ENCODE assay signal across 12 cellular contexts in genomic region chr10:79323602-79324001, GRCh38. TPM values are rescaled to one million over a fixed set of nuclear protein-coding genes. Genes with fewer than 3 reads are reported as not detected.
DNase-seq lines count a peak whose midpoint lies in the region; ATAC-seq and TF ChIP-seq lines count a peak whose summit lies in the region.
"Had no signal": no experiment of that assay in that cellular context is flagged by ENCODE, and none has a peak within 500 bp of the region (broad histone marks: within the 10 kb centered on the region; RNA-seq: fewer than 3 reads in every experiment).

No MANE protein-coding gene starts in this region.

- H3K36me3 Mint-ChIP-seq in CD4-positive, alpha-beta T cell (ENCODE audit: low read depth): no peaks in the 10 kb centered on the region
- peaks cover 12% of the 10 kb centered on the region for H3K36me3 Mint-ChIP-seq in activated naive CD8-positive, alpha-beta T cell treated with anti-CD3 and anti-CD28 coated beads, Interleukin-2, amount 10 ng/mL, durations not matched to agents 7 days and 5 days

- peaks cover 53 to 55% of the 10 kb centered on the region in 2 experiments for H3K4me1 ChIP-seq in neutrophil (ENCODE audit: control insufficient read depth in 1 of 2, insufficient read depth in 1 of 2, low read depth in 1 of 2, low read length in 1 of 2)
- H3K4me1 ChIP-seq: esophagus muscularis mucosa had no signal

- no peak for TF ChIP-seq CTCF in CD4-positive, alpha-beta T cell (IDR thresholded peaks at IDR 0.05)
- TF ChIP-seq CTCF in neutrophil (IDR thresholded peaks at IDR 0.05): no peak

- peak overlapping the region; percentile 82 for H3K4me3 Mint-ChIP-seq in CD4-positive, alpha-beta T cell
- peak overlapping the region; percentile 77 for H3K4me3 Mint-ChIP-seq in activated naive CD8-positive, alpha-beta T cell treated with anti-CD3 and anti-CD28 coated beads, Interleukin-2, amount 10 ng/mL, durations not matched to agents 7 days and 5 days

- CTCF ChIA-PET in CD4-positive, alpha-beta T cell (lab: Charles Lee): interaction anchor here (0.9 to 1.6 kb wide), 3 partner anchors 24 to 1294 kb away, joined by 3 to 5 read pairs (median 4); partner anchors contain the start of genes POLR3A and PPIF

- no peaks in the 10 kb centered on the region for H3K36me3 ChIP-seq in neutrophil
- H3K36me3 ChIP-seq: esophagus muscularis mucosa had no signal

- POLR2A ChIA-PET in CD4-positive, alpha-beta T cell (lab: Charles Lee): interaction anchor here (0.6 to 3.1 kb wide), 11 partner anchors 8 to 1020 kb away, joined by 3 to 46 read pairs (median 3); partner anchors contain the start of genes PPIF and ZCCHC24
- POLR2A ChIA-PET in activated naive CD8-positive, alpha-beta T cell treated with anti-CD3 and anti-CD28 coated beads, Interleukin-2, amount 10 ng/mL, durations not matched to agents 7 days and 5 days (lab: Charles Lee): interaction anchor here (1.3 to 11.1 kb wide), 6 partner anchors 8 to 186 kb away, joined by 3 to 108 read pairs (median 6); partner anchors contain the start of genes PPIF and ZCCHC24

- no peaks in the 10 kb centered on the region for H3K9me3 Mint-ChIP-seq in CD4-positive, alpha-beta T cell
- peaks cover 10% of the 10 kb centered on the region for H3K9me3 Mint-ChIP-seq in activated naive CD8-positive, alpha-beta T cell treated with anti-CD3 and anti-CD28 coated beads, Interleukin-2, amount 10 ng/mL, durations not matched to agents 7 days and 5 days

- H3K4me1 Mint-ChIP-seq in CD4-positive, alpha-beta T cell (ENCODE audit: low read depth): peaks cover 66% of the 10 kb centered on the region
- peaks cover 54% of the 10 kb centered on the region for H3K4me1 Mint-ChIP-seq in activated naive CD8-positive, alpha-beta T cell treated with anti-CD3 and anti-CD28 coated beads, Interleukin-2, amount 10 ng/mL, durations not matched to agents 7 days and 5 days

- H3K9me3 ChIP-seq in CD4-positive, alpha-beta T cell (ENCODE audit: control insufficient read depth, low read length): no peaks in the 10 kb centered on the region
- no peaks in the 10 kb centered on the region for H3K9me3 ChIP-seq in neutrophil
- H3K9me3 ChIP-seq: esophagus muscularis mucosa had no signal

- DNase-seq in CD4-positive, alpha-beta T cell: no peak
- DNase-seq in Jurkat, Clone E6-1 (ENCODE audit: low read depth, low spot score): no peak
- no peak for DNase-seq in activated naive CD8-positive, alpha-beta T cell treated with anti-CD3 and anti-CD28 coated beads, Interleukin-2, amount 10 ng/mL, durations not matched to agents 7 days and 5 days
- DNase-seq in OCI-M2 (lab: John Stamatoyannopoulos, UW; ENCODE audit: unreplicated experiment) (no peak), C1 segment of cervical spinal cord (lab: John Stamatoyannopoulos, UW) (no peak), COLO829 (ENCODE audit: low spot score) (no peak)
- no peak for DNase-seq in NK-92 treated with Interleukin-12 subunit alpha and Interleukin-12 subunit beta, amount 100 ng/mL, for 24 hours (lab: John Stamatoyannopoulos, UW)
- DNase-seq: cortex of kidney, NCI-H526, retina had no signal

- H3K27ac Mint-ChIP-seq in CD4-positive, alpha-beta T cell: peak overlapping the region; percentile 93
- peak overlapping the region; percentile 97 for H3K27ac Mint-ChIP-seq in activated naive CD8-positive, alpha-beta T cell treated with anti-CD3 and anti-CD28 coated beads, Interleukin-2, amount 10 ng/mL, durations not matched to agents 7 days and 5 days

- no peaks in the 10 kb centered on the region for H3K27me3 Mint-ChIP-seq in CD4-positive, alpha-beta T cell
- H3K27me3 Mint-ChIP-seq in activated naive CD8-positive, alpha-beta T cell treated with anti-CD3 and anti-CD28 coated beads, Interleukin-2, amount 10 ng/mL, durations not matched to agents 7 days and 5 days: no peaks in the 10 kb centered on the region

- H3K27ac ChIP-seq in CD4-positive, alpha-beta T cell (ENCODE audit: low read depth, low read length): no peak overlapping the region
- H3K27ac ChIP-seq in neutrophil: peak overlapping the region; percentile 81
- H3K27ac ChIP-seq: esophagus muscularis mucosa had no signal

- peak overlapping the region; percentile 15; the same call in 1 of the 2 replicates for H3K4me3 ChIP-seq in Jurkat, Clone E6-1 (ENCODE audit: low read length)
- H3K4me3 ChIP-seq in neutrophil (ENCODE audit: low read depth in 1 of 2, low read length in 1 of 2): no peak overlapping the region
- H3K4me3 ChIP-seq: esophagus muscularis mucosa had no signal

- ATAC-seq in CD4-positive, alpha-beta T cell (ENCODE audit: poor library complexity): no peak
- ATAC-seq in activated naive CD8-positive, alpha-beta T cell treated with anti-CD3 and anti-CD28 coated beads, Interleukin-2, amount 10 ng/mL, durations not matched to agents 7 days and 5 days (ENCODE audit: low read depth): no peak

- intact Hi-C loops in CD4-positive, alpha-beta T cell (cut with DNase I, micrococcal nuclease): loop anchor here (2.0 to 10.0 kb wide), 3 partner anchors 21 to 259 kb away; partner anchors contain the start of gene ZMIZ1 (in 1 of the 2)

- no peaks in the 10 kb centered on the region for H3K27me3 ChIP-seq in CD4-positive, alpha-beta T cell (ENCODE audit: control insufficient read depth, insufficient read depth, low read length)
- H3K27me3 ChIP-seq in neutrophil: no peaks in the 10 kb centered on the region
- H3K27me3 ChIP-seq: esophagus muscularis mucosa had no signal

RNA-seq across cellular contexts. Expression of gene PPIF, which starts 23.7 kb away (rescaled TPM):
- total RNA-seq in CD4-positive, alpha-beta T cell: 10 to 100 TPM; 42.4 to 42.7 TPM
- 80.3 TPM for polyA plus RNA-seq in Jurkat, Clone E6-1 (2012; ENCODE audit: insufficient read depth, insufficient read length)
- total RNA-seq in activated naive CD8-positive, alpha-beta T cell treated with anti-CD3 and anti-CD28 coated beads, Interleukin-2, amount 10 ng/mL, durations not matched to agents 7 days and 5 days: 10 to 100 TPM; 56.9 to 57.0 TPM
